In genomic region chr15:77067691-77068367, GRCh38 we compare ENCODE assay signal across 14 cellular contexts. TPM values are rescaled to one million over a fixed set of nuclear protein-coding genes. Genes with fewer than 3 reads are reported as not detected.
DNase-seq lines count a peak whose midpoint lies in the region; ATAC-seq, FAIRE-seq and TF ChIP-seq lines count a peak whose summit lies in the region.
"Had no signal": no experiment of that assay in that cellular context is flagged by ENCODE, and none has a peak within 500 bp of the region (broad histone marks: within the 10 kb centered on the region; RNA-seq: fewer than 3 reads in every experiment).

No MANE protein-coding gene starts in this region.

- H3K9me3 ChIP-seq in astrocyte (ENCODE audit: insufficient read depth, low read depth, low read length) = no peaks in the 10 kb centered on the region
- H3K9me3 ChIP-seq: testis had no signal

- no peak overlapping the region for H3K9ac ChIP-seq in astrocyte (ENCODE audit: low read length)

- H3K27ac Mint-ChIP-seq in IgD-negative memory B cell = peak overlapping the region; percentile 54 to 85 (median 84)
- no peak overlapping the region for H3K27ac Mint-ChIP-seq in astrocyte (ENCODE audit: unreplicated experiment)
- peak overlapping the region; percentile 87 to 95 (median 90) for H3K27ac Mint-ChIP-seq in naive B cell
- no peak overlapping the region for H3K27ac Mint-ChIP-seq in activated CD4-positive, alpha-beta T cell treated with anti-CD3 and anti-CD28 coated beads, Interleukin-2, amount 10 ng/mL, durations not matched to agents 24 days and 14 days
- H3K27ac Mint-ChIP-seq: activated naive CD4-positive, alpha-beta T cell treated with anti-CD3 and anti-CD28 coated beads, Interleukin-2, amount 50 U/mL, for 24 hours had no signal

- intact Hi-C loops in activated CD4-positive, alpha-beta T cell treated with anti-CD3 and anti-CD28 coated beads, Interleukin-2, amount 10 ng/mL, durations not matched to agents 24 days and 14 days (cut with micrococcal nuclease) = no loop called here

- H3K4me1 Mint-ChIP-seq in IgD-negative memory B cell (peaks cover 49 to 59% (median 54%) of the 10 kb centered on the region in 3 donors), astrocyte (ENCODE audit: low read depth, unreplicated experiment) (peaks cover 23% of the 10 kb centered on the region), naive B cell (peaks cover 61 to 81% (median 74%) of the 10 kb centered on the region in 3 donors)
- peaks cover 34% of the 10 kb centered on the region for H3K4me1 Mint-ChIP-seq in activated CD4-positive, alpha-beta T cell treated with anti-CD3 and anti-CD28 coated beads, Interleukin-2, amount 10 ng/mL, durations not matched to agents 24 days and 14 days

- no peak for FAIRE-seq in astrocyte (lab: Jason Lieb, UNC)

- no peaks in the 10 kb centered on the region for H3K9me3 Mint-ChIP-seq in IgD-negative memory B cell
- no peaks in the 10 kb centered on the region for H3K9me3 Mint-ChIP-seq in astrocyte (ENCODE audit: unreplicated experiment)
- no peaks in the 10 kb centered on the region for H3K9me3 Mint-ChIP-seq in naive B cell
- H3K9me3 Mint-ChIP-seq in activated CD4-positive, alpha-beta T cell treated with anti-CD3 and anti-CD28 coated beads, Interleukin-2, amount 10 ng/mL, durations not matched to agents 24 days and 14 days = no peaks in the 10 kb centered on the region
- H3K9me3 Mint-ChIP-seq: activated naive CD4-positive, alpha-beta T cell treated with anti-CD3 and anti-CD28 coated beads, Interleukin-2, amount 50 U/mL, for 24 hours had no signal

- TF ChIP-seq CTCF in astrocyte (IDR thresholded peaks at IDR 0.05; ENCODE audit: insufficient read depth, low read depth, low read length) = no peak

- peak overlapping the region; percentile 6; the same call in 1 of the 2 replicates for H3K4me3 ChIP-seq in ACC112 (ENCODE audit: low read depth, low read length)
- H3K4me3 ChIP-seq in astrocyte (ENCODE audit: insufficient read depth, low read depth, low read length) = no peak overlapping the region
- H3K4me3 ChIP-seq: testis had no signal

- no peaks in the 10 kb centered on the region for H3K27me3 ChIP-seq in ACC112 (ENCODE audit: insufficient read depth, low read length)
- no peaks in the 10 kb centered on the region for H3K27me3 ChIP-seq in astrocyte (ENCODE audit: insufficient read depth, low read length)
- H3K27me3 ChIP-seq: testis had no signal

- peaks cover 2% of the 10 kb centered on the region for H3K36me3 Mint-ChIP-seq in IgD-negative memory B cell
- H3K36me3 Mint-ChIP-seq in astrocyte (ENCODE audit: low read depth, unreplicated experiment) = no peaks in the 10 kb centered on the region
- peaks cover 0 to 8% of the 10 kb centered on the region in 2 donors for H3K36me3 Mint-ChIP-seq in naive B cell
- peaks cover 8% of the 10 kb centered on the region for H3K36me3 Mint-ChIP-seq in activated CD4-positive, alpha-beta T cell treated with anti-CD3 and anti-CD28 coated beads, Interleukin-2, amount 10 ng/mL, durations not matched to agents 24 days and 14 days (ENCODE audit: low read depth)

- peak overlapping the region; percentile 8 for H3K4me2 ChIP-seq in astrocyte (ENCODE audit: low read length)

- H3K79me2 ChIP-seq in ACC112 (ENCODE audit: control insufficient read depth, insufficient read depth, low read length, unreplicated experiment) (peaks cover 67% of the 10 kb centered on the region), astrocyte (ENCODE audit: insufficient read depth, low read length) (peaks cover 70% of the 10 kb centered on the region)

- peak overlapping the region; percentile 45 for H3K27ac ChIP-seq in ACC112 (ENCODE audit: low read depth, low read length)
- no peak overlapping the region for H3K27ac ChIP-seq in astrocyte (ENCODE audit: low read depth, low read length)
- H3K27ac ChIP-seq: testis had no signal

- H2AFZ ChIP-seq in ACC112 (ENCODE audit: low read length, unreplicated experiment) (no peak overlapping the region), astrocyte (ENCODE audit: low read depth, low read length) (no peak overlapping the region)

- H3K4me3 Mint-ChIP-seq in IgD-negative memory B cell (peak overlapping the region; percentile 10 to 99 (median 87)), astrocyte (ENCODE audit: unreplicated experiment) (no peak overlapping the region), naive B cell (peak overlapping the region; percentile 70 to 93 (median 80))
- no peak overlapping the region for H3K4me3 Mint-ChIP-seq in activated CD4-positive, alpha-beta T cell treated with anti-CD3 and anti-CD28 coated beads, Interleukin-2, amount 10 ng/mL, durations not matched to agents 24 days and 14 days
- H3K4me3 Mint-ChIP-seq: activated naive CD4-positive, alpha-beta T cell treated with anti-CD3 and anti-CD28 coated beads, Interleukin-2, amount 50 U/mL, for 24 hours had no signal

- H3K36me3 ChIP-seq in ACC112 (ENCODE audit: insufficient read depth, low read length) (no peaks in the 10 kb centered on the region), astrocyte (ENCODE audit: insufficient read depth, low read length) (no peaks in the 10 kb centered on the region)

- H3K4me1 ChIP-seq in ACC112 (ENCODE audit: control insufficient read depth, insufficient read depth, low read length, unreplicated experiment) (peaks cover 55% of the 10 kb centered on the region), astrocyte (ENCODE audit: insufficient read depth, low read length) (peaks cover 25% of the 10 kb centered on the region)

- H3K27me3 Mint-ChIP-seq in IgD-negative memory B cell (no peaks in the 10 kb centered on the region), astrocyte (ENCODE audit: low read depth, unreplicated experiment) (no peaks in the 10 kb centered on the region), naive B cell (no peaks in the 10 kb centered on the region)
- peaks cover 9% of the 10 kb centered on the region for H3K27me3 Mint-ChIP-seq in activated CD4-positive, alpha-beta T cell treated with anti-CD3 and anti-CD28 coated beads, Interleukin-2, amount 10 ng/mL, durations not matched to agents 24 days and 14 days
- H3K27me3 Mint-ChIP-seq: activated naive CD4-positive, alpha-beta T cell treated with anti-CD3 and anti-CD28 coated beads, Interleukin-2, amount 50 U/mL, for 24 hours had no signal

- ATAC-seq in naive B cell (ENCODE audit: low read depth in 2 of 2) (peak; percentile 22 to 26), HG03097 (IDR thresholded peaks at IDR 0.05; ENCODE audit: low FRiP score, unreplicated experiment) (no peak)

- DNase-seq in astrocyte (ENCODE audit: low read depth) = no peak
- peak; percentile 55 for DNase-seq in naive B cell
- DNase-seq in activated CD4-positive, alpha-beta T cell treated with anti-CD3 and anti-CD28 coated beads, Interleukin-2, amount 10 ng/mL, durations not matched to agents 24 days and 14 days = no peak
- no peak for DNase-seq in NCI-H526 (lab: John Stamatoyannopoulos, UW)
- DNase-seq in foreskin melanocyte = no peak
- DNase-seq: activated CD4-positive, alpha-beta T cell treated with anti-CD3 and anti-CD28 coated beads, Interleukin-2, amount 50 U/mL, for 48 hours; effector memory CD4-positive, alpha-beta T cell; NCI-H2171 treated with DMSO at 0.1 percent for 48 hours; stimulated activated CD4-positive, alpha-beta T cell treated with anti-CD3 and anti-CD28 coated beads, Interleukin-2, amount 100 ng/mL, for 48 hours; testis had no signal

- H4K20me1 ChIP-seq in astrocyte (ENCODE audit: insufficient read depth, low read length) = peaks cover 63% of the 10 kb centered on the region

RNA-seq across cellular contexts. Expression of gene TSPAN3, which starts 3.1 kb away (rescaled TPM):
- 471 TPM for polyA plus RNA-seq in IgD-negative memory B cell
- 223 and 245 TPM in 2 replicates for total RNA-seq in astrocyte
- polyA plus RNA-seq in naive B cell (ENCODE audit: low read depth in 6 of 6) = 100 to 1,000 TPM; 418 to 685 (median 569) TPM
- total RNA-seq in activated CD4-positive, alpha-beta T cell treated with anti-CD3 and anti-CD28 coated beads, Interleukin-2, amount 10 ng/mL, durations not matched to agents 24 days and 14 days = 41.4 and 43.0 TPM in 2 replicates

Comparison
In these comparisons a context has a peak if more than half of its experiments do, and no peak if none do; other contexts are left out.
1. H3K27ac Mint-ChIP-seq: peak in IgD-negative memory B cell (3 of 3) and naive B cell (6 of 6); none in astrocyte (single experiment) and activated CD4-positive, alpha-beta T cell treated with anti-CD3 and anti-CD28 coated beads, Interleukin-2, amount 10 ng/mL, durations not matched to agents 24 days and 14 days (single experiment).
2. H3K4me3 Mint-ChIP-seq: peak in IgD-negative memory B cell (4 of 4) and naive B cell (8 of 8); none in astrocyte (single experiment) and activated CD4-positive, alpha-beta T cell treated with anti-CD3 and anti-CD28 coated beads, Interleukin-2, amount 10 ng/mL, durations not matched to agents 24 days and 14 days (single experiment).